Comparison of ENCODE assay signal across 2 cellular contexts in genomic region chr7:29606287-29606721, GRCh38.
TF ChIP-seq lines count a peak whose summit lies in the region.

No MANE protein-coding gene starts in this region.

TF ChIP-seq in HCT116, 20 proteins besides CTCF, POLR2A, EP300 and RAD21 (continued from another document):
- TF ChIP-seq EGR1 (IDR thresholded peaks at IDR 0.05; ENCODE audit: low read depth) (no peak), JUND (IDR thresholded peaks at IDR 0.05) (peak; percentile 26; the same call in 1 of the 2 replicates), ZFX (IDR thresholded peaks at IDR 0.05) (no peak), MAX (IDR thresholded peaks at IDR 0.05) (no peak), FOSL1 (IDR thresholded peaks at IDR 0.05; ENCODE audit: low read depth) (peak; percentile 54; the same call in 1 of the 2 replicates), SRF (IDR thresholded peaks at IDR 0.05; ENCODE audit: low read depth) (no peak), CEBPB (IDR thresholded peaks at IDR 0.05; ENCODE audit: low read depth) (no peak), SIN3A (IDR thresholded peaks at IDR 0.05; ENCODE audit: low read depth) (no peak), ZBTB33 (IDR thresholded peaks at IDR 0.05; ENCODE audit: extremely low read depth, insufficient replicate concordance, low read length) (no peak)

TF ChIP-seq in SK-N-SH, 30 proteins besides CTCF, POLR2A, EP300 and RAD21 (continued from another document):
- TF ChIP-seq REST (IDR thresholded peaks at IDR 0.05; ENCODE audit: low read depth, low read length) (no peak; the same call in 1 of the 2 replicates), TCF12 (IDR thresholded peaks at IDR 0.05) (peak; percentile 100), MAX (IDR thresholded peaks at IDR 0.05; ENCODE audit: low read depth) (no peak), FOXM1 (IDR thresholded peaks at IDR 0.05; ENCODE audit: low read depth) (peak; percentile 74), ELF1 (IDR thresholded peaks at IDR 0.05) (no peak), MXI1 (IDR thresholded peaks at IDR 0.05; ENCODE audit: low read depth, low read length) (no peak; the same call in 1 of the 2 replicates), GATA2 (CRISPR knock-in tag; IDR thresholded peaks at IDR 0.05) (peak; percentile 37), POLR2AphosphoS5 (IDR thresholded peaks at IDR 0.05; ENCODE audit: low read depth, low read length) (peak; percentile 95), CHD2 (IDR thresholded peaks at IDR 0.05; ENCODE audit: low read length, partially characterized antibody) (no peak), FOXJ3 (CRISPR knock-in tag; IDR thresholded peaks at IDR 0.05) (peak; percentile 38; the same call in 1 of the 2 replicates), SMC3 (IDR thresholded peaks at IDR 0.05; ENCODE audit: low read depth, low read length) (0 out of 2 replicates have a peak, but pooled peaks have one; percentile 8), USF2 (IDR thresholded peaks at IDR 0.05; ENCODE audit: borderline replicate concordance, low read depth, low read length) (no peak), NRF1 (IDR thresholded peaks at IDR 0.05; ENCODE audit: low read depth, low read length) (no peak), IRF3 (IDR thresholded peaks at IDR 0.05; ENCODE audit: low read depth, low read length) (no peak), GABPA (IDR thresholded peaks at IDR 0.05; ENCODE audit: low read depth) (no peak), RCOR1 (IDR thresholded peaks at IDR 0.05; ENCODE audit: low read length) (no peak), NFIC (IDR thresholded peaks at IDR 0.05; ENCODE audit: borderline replicate concordance) (peak; percentile 92), SIN3A (IDR thresholded peaks at IDR 0.05; ENCODE audit: borderline replicate concordance, low read depth, low read length) (peak; percentile 91), EZH2phosphoT487 (IDR thresholded peaks at IDR 0.05; ENCODE audit: borderline replicate concordance, low read depth) (no peak), FOSL2 (IDR thresholded peaks at IDR 0.05; ENCODE audit: borderline replicate concordance, low read depth) (0 out of 2 replicates have a peak, but pooled peaks have one; percentile 34), JUND (IDR thresholded peaks at IDR 0.05) (peak; percentile 85), RXRA (IDR thresholded peaks at IDR 0.05; ENCODE audit: borderline replicate concordance, low read depth) (peak; percentile 95; the same call in 1 of the 2 replicates), RFX5 (IDR thresholded peaks at IDR 0.05; ENCODE audit: low read length) (no peak)
TF ChIP-seq in SK-N-SH: peak in this region for 13.
